Comparison of ENCODE assay signal across 8 cellular contexts in genomic region chr11:72781063-72781312, GRCh38. TPM values are rescaled to one million over a fixed set of nuclear protein-coding genes. Genes with fewer than 3 reads are reported as not detected.
DNase-seq lines count a peak whose midpoint lies in the region; ATAC-seq lines count a peak whose summit lies in the region.

No MANE protein-coding gene starts in this region.

- H4K20me1 ChIP-seq in BLaER1, result peaks cover 18% of the 10 kb centered on the region
- no peaks in the 10 kb centered on the region for H4K20me1 ChIP-seq in Karpas-422 (ENCODE audit: insufficient read depth, low read depth, low read length)

- peaks cover 26% of the 10 kb centered on the region for H3K4me1 ChIP-seq in BLaER1
- H3K4me1 ChIP-seq in Karpas-422 (ENCODE audit: low read length), result peaks cover 3% of the 10 kb centered on the region; the same call in 1 of the 2 replicates

- H3K9ac ChIP-seq in BLaER1 (peak overlapping the region; percentile 73; the same call in 1 of the 2 replicates), Karpas-422 (ENCODE audit: low read length) (no peak overlapping the region)

- H3K27me3 ChIP-seq in BLaER1 (peaks cover 8% of the 10 kb centered on the region; the same call in 1 of the 2 replicates), Karpas-422 (ENCODE audit: low read length) (no peaks in the 10 kb centered on the region)

- intact Hi-C loops in dendritic cell treated with granulocyte-macrophage colony-stimulating factor and Interleukin-4, amounts not matched to agents 40 ng/mL and 50 ng/mL, for 4 days (cut with micrococcal nuclease), result no loop called here

- no peaks in the 10 kb centered on the region for H3K36me3 ChIP-seq in BLaER1
- H3K36me3 ChIP-seq in Karpas-422 (ENCODE audit: insufficient read depth, low read length), result no peaks in the 10 kb centered on the region

- H3K79me2 ChIP-seq in Karpas-422 (ENCODE audit: low read length), result no peaks in the 10 kb centered on the region

- peaks cover 56% of the 10 kb centered on the region for H3K4me1 Mint-ChIP-seq in dendritic cell treated with granulocyte-macrophage colony-stimulating factor and Interleukin-4, amounts not matched to agents 40 ng/mL and 50 ng/mL, for 4 days (ENCODE audit: low read depth)
- H3K4me1 Mint-ChIP-seq in naive thymus-derived CD8-positive, alpha-beta T cell, result peaks cover 16 to 36% (median 29%) of the 10 kb centered on the region in 4 donors

- H3K27ac ChIP-seq in BLaER1, result peak overlapping the region; percentile 30; the same call in 1 of the 2 replicates
- H3K27ac ChIP-seq in Karpas-422 (ENCODE audit: low read length), result no peak overlapping the region

- peak overlapping the region; percentile 72 for H3K4me3 Mint-ChIP-seq in dendritic cell treated with granulocyte-macrophage colony-stimulating factor and Interleukin-4, amounts not matched to agents 40 ng/mL and 50 ng/mL, for 4 days
- peak overlapping the region; percentile 23 to 87 (median 69) for H3K4me3 Mint-ChIP-seq in naive thymus-derived CD8-positive, alpha-beta T cell

- H3K27ac Mint-ChIP-seq in dendritic cell treated with granulocyte-macrophage colony-stimulating factor and Interleukin-4, amounts not matched to agents 40 ng/mL and 50 ng/mL, for 4 days, result peak overlapping the region; percentile 61
- peak overlapping the region in 4 of 10 donors; percentile 25 to 80 (median 41) for H3K27ac Mint-ChIP-seq in naive thymus-derived CD8-positive, alpha-beta T cell

- no peak for ATAC-seq in naive thymus-derived CD8-positive, alpha-beta T cell
- ATAC-seq in HG03521 (IDR thresholded peaks at IDR 0.05; ENCODE audit: unreplicated experiment), result no peak

- POLR2A ChIA-PET in naive thymus-derived CD8-positive, alpha-beta T cell (lab: Charles Lee), result interaction anchor here (1.2 to 2.2 kb wide), 5 partner anchors 13 to 59 kb away, joined by 3 to 7 read pairs (median 5); partner anchors contain the start of gene ARAP1

- H3K9me3 ChIP-seq in BLaER1, result no peaks in the 10 kb centered on the region
- H3K9me3 ChIP-seq in Karpas-422 (ENCODE audit: low read length), result no peaks in the 10 kb centered on the region

- H3K4me2 ChIP-seq in BLaER1 (peak overlapping the region; percentile 86), Karpas-422 (ENCODE audit: low read depth, low read length, poor library complexity, severe bottlenecking) (peak overlapping the region; percentile 42)

- DNase-seq in Karpas-422 (no peak), NK-92 (lab: John Stamatoyannopoulos, UW; ENCODE audit: unreplicated experiment) (no peak), SW480 (ENCODE audit: low spot score) (no peak), T1000 (lab: John Stamatoyannopoulos, UW) (no peak)
- DNase-seq in naive thymus-derived CD8-positive, alpha-beta T cell, result peak in 1 of 10 donors; percentile 5

- H3K36me3 Mint-ChIP-seq in dendritic cell treated with granulocyte-macrophage colony-stimulating factor and Interleukin-4, amounts not matched to agents 40 ng/mL and 50 ng/mL, for 4 days (ENCODE audit: low read depth), result no peaks in the 10 kb centered on the region
- H3K36me3 Mint-ChIP-seq in naive thymus-derived CD8-positive, alpha-beta T cell, result no peaks in the 10 kb centered on the region

- H3K4me3 ChIP-seq in BLaER1 (peak overlapping the region; percentile 70), Karpas-422 (ENCODE audit: low read length) (peak overlapping the region; percentile 44; the same call in 1 of the 2 replicates)

- H2AFZ ChIP-seq in Karpas-422 (ENCODE audit: low read length), result no peak overlapping the region

- no peaks in the 10 kb centered on the region for H3K9me2 ChIP-seq in Karpas-422 (replicated peaks; ENCODE audit: insufficient read depth, low read length)

- H3K9me3 Mint-ChIP-seq in dendritic cell treated with granulocyte-macrophage colony-stimulating factor and Interleukin-4, amounts not matched to agents 40 ng/mL and 50 ng/mL, for 4 days, result no peaks in the 10 kb centered on the region
- no peaks in the 10 kb centered on the region for H3K9me3 Mint-ChIP-seq in naive thymus-derived CD8-positive, alpha-beta T cell

- H3K27me3 Mint-ChIP-seq in dendritic cell treated with granulocyte-macrophage colony-stimulating factor and Interleukin-4, amounts not matched to agents 40 ng/mL and 50 ng/mL, for 4 days, result peaks cover 38% of the 10 kb centered on the region
- no peaks in the 10 kb centered on the region for H3K27me3 Mint-ChIP-seq in naive thymus-derived CD8-positive, alpha-beta T cell

RNA-seq across cellular contexts. Expression of gene STARD10, which starts 12.9 kb away (rescaled TPM):
- total RNA-seq in Karpas-422 (2014; rRNA removed; shearing (Covaris generic); ENCODE audit: low replicate concordance), result 4.3 and 4.7 TPM in 2 replicates
- 10 to 100 TPM; 11.8 to 15.6 TPM for total RNA-seq in naive thymus-derived CD8-positive, alpha-beta T cell
- 10 to 100 TPM; 13.5 to 16.3 (median 14.9) TPM for polyA plus RNA-seq in naive thymus-derived CD8-positive, alpha-beta T cell

RNA-seq across cellular contexts. Expression of gene ARAP1, which starts 28.8 kb away (rescaled TPM):
- 76.1 and 103 TPM in 2 replicates for total RNA-seq in Karpas-422 (2014; rRNA removed; shearing (Covaris generic); ENCODE audit: low replicate concordance)
- 100 to 1,000 TPM; 155 to 166 TPM for total RNA-seq in naive thymus-derived CD8-positive, alpha-beta T cell
- 10 to 100 TPM; 14.7 to 40.0 (median 27.6) TPM for polyA plus RNA-seq in naive thymus-derived CD8-positive, alpha-beta T cell

RNA-seq across cellular contexts. Expression of gene ATG16L2, which starts 33.2 kb away (rescaled TPM):
- total RNA-seq in Karpas-422 (2014; rRNA removed; shearing (Covaris generic); ENCODE audit: low replicate concordance), result 14.8 and 20.2 TPM in 2 replicates
- 100 to 1,000 TPM; 156 to 157 TPM for total RNA-seq in naive thymus-derived CD8-positive, alpha-beta T cell
- 10 to 100 TPM in 2 of 3 donors, 1 to 10 TPM in 1; 9.9 to 12.1 (median 11.6) TPM for polyA plus RNA-seq in naive thymus-derived CD8-positive, alpha-beta T cell
